ENCODE assay signal across 2 cellular contexts in the genomic region with DNA sequence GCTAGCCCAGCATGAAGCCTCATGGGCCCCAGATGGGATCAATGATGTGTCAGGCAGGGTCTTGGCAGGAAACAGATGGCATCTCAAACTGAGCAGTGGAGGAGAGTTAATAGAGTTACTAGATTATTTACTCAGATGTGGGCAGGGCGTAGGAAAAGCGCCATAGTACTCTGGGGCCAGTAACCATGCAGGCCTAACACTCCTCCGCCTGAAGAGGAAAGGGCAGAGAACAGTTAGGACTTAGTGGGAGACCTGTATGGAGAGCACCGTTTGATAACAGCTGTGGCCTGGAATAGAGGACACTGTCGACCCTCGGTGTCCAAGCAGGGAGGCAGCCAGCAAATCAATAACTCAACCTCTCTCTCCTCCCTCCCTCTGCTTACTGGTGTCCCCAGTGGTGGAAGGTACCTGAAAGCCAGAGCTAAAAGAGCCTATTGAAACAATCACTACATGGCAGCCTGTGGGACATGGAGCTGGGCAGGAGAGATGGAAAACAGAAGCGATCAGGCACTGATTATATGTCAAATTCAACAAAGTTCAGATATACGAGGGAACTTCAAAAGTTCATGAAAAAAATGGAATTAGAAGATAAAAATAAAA.
TF ChIP-seq lines count a peak whose summit lies in the region.

No MANE protein-coding gene starts in this region.

TF ChIP-seq in HCT116, 20 proteins besides CTCF, POLR2A, EP300 and RAD21 (continued from another document):
- TF ChIP-seq, protein P1, sequence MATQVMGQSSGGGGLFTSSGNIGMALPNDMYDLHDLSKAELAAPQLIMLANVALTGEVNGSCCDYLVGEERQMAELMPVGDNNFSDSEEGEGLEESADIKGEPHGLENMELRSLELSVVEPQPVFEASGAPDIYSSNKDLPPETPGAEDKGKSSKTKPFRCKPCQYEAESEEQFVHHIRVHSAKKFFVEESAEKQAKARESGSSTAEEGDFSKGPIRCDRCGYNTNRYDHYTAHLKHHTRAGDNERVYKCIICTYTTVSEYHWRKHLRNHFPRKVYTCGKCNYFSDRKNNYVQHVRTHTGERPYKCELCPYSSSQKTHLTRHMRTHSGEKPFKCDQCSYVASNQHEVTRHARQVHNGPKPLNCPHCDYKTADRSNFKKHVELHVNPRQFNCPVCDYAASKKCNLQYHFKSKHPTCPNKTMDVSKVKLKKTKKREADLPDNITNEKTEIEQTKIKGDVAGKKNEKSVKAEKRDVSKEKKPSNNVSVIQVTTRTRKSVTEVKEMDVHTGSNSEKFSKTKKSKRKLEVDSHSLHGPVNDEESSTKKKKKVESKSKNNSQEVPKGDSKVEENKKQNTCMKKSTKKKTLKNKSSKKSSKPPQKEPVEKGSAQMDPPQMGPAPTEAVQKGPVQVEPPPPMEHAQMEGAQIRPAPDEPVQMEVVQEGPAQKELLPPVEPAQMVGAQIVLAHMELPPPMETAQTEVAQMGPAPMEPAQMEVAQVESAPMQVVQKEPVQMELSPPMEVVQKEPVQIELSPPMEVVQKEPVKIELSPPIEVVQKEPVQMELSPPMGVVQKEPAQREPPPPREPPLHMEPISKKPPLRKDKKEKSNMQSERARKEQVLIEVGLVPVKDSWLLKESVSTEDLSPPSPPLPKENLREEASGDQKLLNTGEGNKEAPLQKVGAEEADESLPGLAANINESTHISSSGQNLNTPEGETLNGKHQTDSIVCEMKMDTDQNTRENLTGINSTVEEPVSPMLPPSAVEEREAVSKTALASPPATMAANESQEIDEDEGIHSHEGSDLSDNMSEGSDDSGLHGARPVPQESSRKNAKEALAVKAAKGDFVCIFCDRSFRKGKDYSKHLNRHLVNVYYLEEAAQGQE (IDR thresholded peaks at IDR 0.05; ENCODE audit: low read depth): no peak
- no peak for TF ChIP-seq EZH2phosphoT487 (IDR thresholded peaks at IDR 0.05; ENCODE audit: borderline replicate concordance)
- no peak for TF ChIP-seq POLR2AphosphoS5 (IDR thresholded peaks at IDR 0.05; ENCODE audit: low read depth, low read length)
- no peak for TF ChIP-seq SP1 (IDR thresholded peaks at IDR 0.05; ENCODE audit: low read depth)
- no peak for TF ChIP-seq FOSL1 (IDR thresholded peaks at IDR 0.05; ENCODE audit: low read depth)
- no peak for TF ChIP-seq YY1 (IDR thresholded peaks at IDR 0.05; ENCODE audit: extremely low read depth, insufficient replicate concordance, low read depth, low read length)
- TF ChIP-seq EZH2 (IDR thresholded peaks at IDR 0.05): no peak
- TF ChIP-seq SIN3A (IDR thresholded peaks at IDR 0.05; ENCODE audit: low read depth): no peak

TF ChIP-seq in SK-N-SH treated with all-trans-retinoic acid at 6 μM for 48 hours, 23 proteins besides CTCF, POLR2A, EP300 and RAD21:
- TF ChIP-seq, protein P2, sequence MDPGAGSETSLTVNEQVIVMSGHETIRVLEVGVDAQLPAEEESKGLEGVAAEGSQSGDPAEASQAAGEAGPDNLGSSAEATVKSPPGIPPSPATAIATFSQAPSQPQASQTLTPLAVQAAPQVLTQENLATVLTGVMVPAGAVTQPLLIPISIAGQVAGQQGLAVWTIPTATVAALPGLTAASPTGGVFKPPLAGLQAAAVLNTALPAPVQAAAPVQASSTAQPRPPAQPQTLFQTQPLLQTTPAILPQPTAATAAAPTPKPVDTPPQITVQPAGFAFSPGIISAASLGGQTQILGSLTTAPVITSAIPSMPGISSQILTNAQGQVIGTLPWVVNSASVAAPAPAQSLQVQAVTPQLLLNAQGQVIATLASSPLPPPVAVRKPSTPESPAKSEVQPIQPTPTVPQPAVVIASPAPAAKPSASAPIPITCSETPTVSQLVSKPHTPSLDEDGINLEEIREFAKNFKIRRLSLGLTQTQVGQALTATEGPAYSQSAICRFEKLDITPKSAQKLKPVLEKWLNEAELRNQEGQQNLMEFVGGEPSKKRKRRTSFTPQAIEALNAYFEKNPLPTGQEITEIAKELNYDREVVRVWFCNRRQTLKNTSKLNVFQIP (CRISPR knock-in tag; IDR thresholded peaks at IDR 0.05; ENCODE audit: borderline replicate concordance, low read depth): no peak
- TF ChIP-seq TCF4 (CRISPR knock-in tag; IDR thresholded peaks at IDR 0.05; ENCODE audit: borderline replicate concordance) (peak; percentile 52; the same call in 1 of the 2 replicates), BACH2 (CRISPR knock-in tag; IDR thresholded peaks at IDR 0.05; ENCODE audit: borderline replicate concordance) (no peak)
- TF ChIP-seq, protein P3, sequence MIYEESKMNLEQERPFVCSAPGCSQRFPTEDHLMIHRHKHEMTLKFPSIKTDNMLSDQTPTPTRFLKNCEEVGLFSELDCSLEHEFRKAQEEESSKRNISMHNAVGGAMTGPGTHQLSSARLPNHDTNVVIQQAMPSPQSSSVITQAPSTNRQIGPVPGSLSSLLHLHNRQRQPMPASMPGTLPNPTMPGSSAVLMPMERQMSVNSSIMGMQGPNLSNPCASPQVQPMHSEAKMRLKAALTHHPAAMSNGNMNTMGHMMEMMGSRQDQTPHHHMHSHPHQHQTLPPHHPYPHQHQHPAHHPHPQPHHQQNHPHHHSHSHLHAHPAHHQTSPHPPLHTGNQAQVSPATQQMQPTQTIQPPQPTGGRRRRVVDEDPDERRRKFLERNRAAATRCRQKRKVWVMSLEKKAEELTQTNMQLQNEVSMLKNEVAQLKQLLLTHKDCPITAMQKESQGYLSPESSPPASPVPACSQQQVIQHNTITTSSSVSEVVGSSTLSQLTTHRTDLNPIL (CRISPR knock-in tag; IDR thresholded peaks at IDR 0.05; ENCODE audit: low read depth): no peak
TF ChIP-seq in SK-N-SH treated with all-trans-retinoic acid at 6 μM for 48 hours: peak in this region for 1.
